Comparison of ENCODE assay signal across 1 cellular context in the genomic region with DNA sequence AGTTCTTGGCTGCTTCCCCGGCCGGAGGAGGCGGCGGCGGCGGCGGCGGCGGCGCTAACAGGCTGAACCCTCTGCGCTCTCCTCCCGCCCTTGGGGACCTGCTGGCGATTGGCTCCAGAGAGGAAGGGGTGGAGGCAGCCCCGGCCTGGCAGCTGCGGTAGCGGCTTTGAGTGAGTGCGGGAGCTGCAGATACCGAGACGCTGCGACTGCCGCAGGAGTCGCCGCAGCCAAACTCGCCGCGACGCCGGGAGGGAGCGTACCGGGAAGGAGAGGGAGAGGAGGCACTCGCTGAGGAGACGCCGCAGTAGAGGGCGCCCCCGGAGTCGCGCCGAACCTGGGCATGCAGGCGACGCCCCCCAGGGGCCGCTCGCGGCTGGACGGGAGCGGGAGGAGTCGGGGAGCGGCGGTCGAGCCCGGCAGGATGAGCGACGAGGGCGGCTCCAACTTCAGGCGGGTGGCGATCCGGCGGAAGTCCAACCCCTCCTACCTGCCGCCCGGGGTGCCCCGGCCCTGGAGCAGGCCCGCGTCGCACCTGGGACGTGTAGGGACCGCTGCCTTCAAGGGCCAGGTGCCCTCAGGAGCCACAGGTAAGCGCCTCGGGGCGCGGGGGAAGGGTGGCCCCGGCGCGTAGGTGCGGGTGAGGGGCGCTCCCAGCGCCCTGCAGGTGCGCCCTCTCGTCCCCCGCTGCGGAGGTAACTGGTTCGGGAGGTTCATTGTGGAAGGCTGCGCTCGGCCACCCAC.
TF ChIP-seq lines count a peak whose summit lies in the region.

A gene (plus strand): TSS at position 186 of the 741 bp plus-strand sequence.

TF ChIP-seq in SK-N-SH, 30 proteins besides CTCF, POLR2A, EP300 and RAD21 (continued from another document):
- TF ChIP-seq, protein P1, sequence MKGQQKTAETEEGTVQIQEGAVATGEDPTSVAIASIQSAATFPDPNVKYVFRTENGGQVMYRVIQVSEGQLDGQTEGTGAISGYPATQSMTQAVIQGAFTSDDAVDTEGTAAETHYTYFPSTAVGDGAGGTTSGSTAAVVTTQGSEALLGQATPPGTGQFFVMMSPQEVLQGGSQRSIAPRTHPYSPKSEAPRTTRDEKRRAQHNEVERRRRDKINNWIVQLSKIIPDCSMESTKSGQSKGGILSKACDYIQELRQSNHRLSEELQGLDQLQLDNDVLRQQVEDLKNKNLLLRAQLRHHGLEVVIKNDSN (IDR thresholded peaks at IDR 0.05; ENCODE audit: borderline replicate concordance, low read depth) = no peak
- TF ChIP-seq CHD2 (IDR thresholded peaks at IDR 0.05; ENCODE audit: low read length, partially characterized antibody) (no peak), YY1 (IDR thresholded peaks at IDR 0.05; ENCODE audit: low read depth) (no peak), ELF1 (IDR thresholded peaks at IDR 0.05) (no peak), GATA2 (CRISPR knock-in tag; IDR thresholded peaks at IDR 0.05) (no peak), FOXJ3 (CRISPR knock-in tag; IDR thresholded peaks at IDR 0.05) (no peak), MEF2A (IDR thresholded peaks at IDR 0.05; ENCODE audit: borderline replicate concordance, low read depth) (no peak), NFIC (IDR thresholded peaks at IDR 0.05; ENCODE audit: borderline replicate concordance) (no peak), GABPA (IDR thresholded peaks at IDR 0.05; ENCODE audit: low read depth) (no peak)
- TF ChIP-seq, protein P2, sequence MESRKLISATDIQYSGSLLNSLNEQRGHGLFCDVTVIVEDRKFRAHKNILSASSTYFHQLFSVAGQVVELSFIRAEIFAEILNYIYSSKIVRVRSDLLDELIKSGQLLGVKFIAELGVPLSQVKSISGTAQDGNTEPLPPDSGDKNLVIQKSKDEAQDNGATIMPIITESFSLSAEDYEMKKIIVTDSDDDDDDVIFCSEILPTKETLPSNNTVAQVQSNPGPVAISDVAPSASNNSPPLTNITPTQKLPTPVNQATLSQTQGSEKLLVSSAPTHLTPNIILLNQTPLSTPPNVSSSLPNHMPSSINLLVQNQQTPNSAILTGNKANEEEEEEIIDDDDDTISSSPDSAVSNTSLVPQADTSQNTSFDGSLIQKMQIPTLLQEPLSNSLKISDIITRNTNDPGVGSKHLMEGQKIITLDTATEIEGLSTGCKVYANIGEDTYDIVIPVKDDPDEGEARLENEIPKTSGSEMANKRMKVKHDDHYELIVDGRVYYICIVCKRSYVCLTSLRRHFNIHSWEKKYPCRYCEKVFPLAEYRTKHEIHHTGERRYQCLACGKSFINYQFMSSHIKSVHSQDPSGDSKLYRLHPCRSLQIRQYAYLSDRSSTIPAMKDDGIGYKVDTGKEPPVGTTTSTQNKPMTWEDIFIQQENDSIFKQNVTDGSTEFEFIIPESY (IDR thresholded peaks at IDR 0.05; ENCODE audit: borderline replicate concordance, low read depth) = no peak
TF ChIP-seq in SK-N-SH: peak in this region for 0.
